Comparison of ENCODE assay signal across 22 cellular contexts in the genomic region with DNA sequence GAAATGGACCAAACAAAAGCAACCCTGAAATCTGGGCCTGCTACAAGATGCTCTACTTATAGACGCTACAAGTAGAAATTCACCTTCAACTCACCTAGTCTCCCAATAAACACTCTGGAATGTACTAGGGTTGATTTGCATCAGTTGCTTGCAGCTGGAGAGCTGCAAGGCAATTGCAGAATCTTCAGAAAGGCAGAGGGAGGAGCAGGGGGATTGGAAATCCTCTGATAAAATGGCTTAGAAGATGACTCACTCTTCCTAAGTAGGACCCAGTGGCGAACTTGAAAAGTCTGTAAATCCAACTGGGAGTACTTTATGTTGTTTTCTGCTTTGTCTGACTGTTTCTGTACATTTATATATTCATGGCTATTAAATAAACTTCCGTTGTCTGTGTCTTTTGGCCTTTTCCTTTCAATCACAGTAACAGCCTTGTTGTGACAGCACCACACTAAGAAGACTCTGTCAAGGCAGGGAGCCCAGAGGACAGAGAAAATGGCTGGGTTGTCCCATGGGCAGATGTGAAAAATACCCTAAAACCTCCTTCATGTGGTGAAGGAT. TPM values are rescaled to one million over a fixed set of nuclear protein-coding genes. Genes with fewer than 3 reads are reported as not detected.
A peak's percentile ranks its signal among the peaks of the same experiment; 100 is the strongest.
DNase-seq lines count a peak whose midpoint lies in the region; ATAC-seq and TF ChIP-seq lines count a peak whose summit lies in the region.
"Had no signal": no experiment of that assay in that cellular context is flagged by ENCODE, and none has a peak within 500 bp of the region (broad histone marks: within the 10 kb centered on the region; RNA-seq: fewer than 3 reads in every experiment).

No MANE protein-coding gene starts in this region.

- ATAC-seq in SK-N-SH treated with all-trans-retinoic acid at 6 μM for 48 hours (0 out of 3 replicates have a peak, but pooled peaks have one; percentile 38), left cardiac atrium (no peak), GM19395 (IDR thresholded peaks at IDR 0.05; ENCODE audit: unreplicated experiment) (no peak)
- ATAC-seq: K562; left lung; right cardiac atrium; stimulated activated effector memory CD8-positive, alpha-beta T cell treated with anti-CD3 and anti-CD28 coated beads, Interleukin-12 subunit alpha, Interleukin-12 subunit beta, amount 100 ng/mL, for 72 hours; T-helper 17 cell had no signal

- H3K79me2 ChIP-seq in neural progenitor cell (ENCODE audit: low read depth), result no peaks in the 10 kb centered on the region

- H3K27ac Mint-ChIP-seq in neural progenitor cell, result peak overlapping the region; percentile 9
- H3K27ac Mint-ChIP-seq: CD4-positive, alpha-beta T cell; stimulated activated effector memory CD8-positive, alpha-beta T cell treated with anti-CD3 and anti-CD28 coated beads, Interleukin-12 subunit alpha, Interleukin-12 subunit beta, amount 100 ng/mL, for 72 hours had no signal

- TF ChIP-seq CTCF in fibroblast of pulmonary artery (IDR thresholded peaks at IDR 0.05; ENCODE audit: low read length, missing control alignments) (no peak), neural progenitor cell (IDR thresholded peaks at IDR 0.05) (no peak)

- H4K20me1 ChIP-seq in neural progenitor cell (ENCODE audit: low read depth), result no peaks in the 10 kb centered on the region

- H3K4me1 ChIP-seq in neural progenitor cell, result peaks cover 5% of the 10 kb centered on the region
- H3K4me1 ChIP-seq: left lung had no signal

- H2AFZ ChIP-seq in neural progenitor cell (replicated peaks), result no peak overlapping the region

- DNase-seq in HT1080 (ENCODE audit: low read depth), result peak; percentile 47
- DNase-seq in fibroblast of pulmonary artery (ENCODE audit: low read depth), result peak; percentile 65
- no peak for DNase-seq in neural progenitor cell (ENCODE audit: low spot score)
- no peak for DNase-seq in left cardiac atrium
- DNase-seq in SHP77 treated with DMSO at 0.1 percent for 48 hours (lab: John Stamatoyannopoulos, UW), result no peak
- DNase-seq in superior temporal gyrus (ENCODE audit: extremely low spot score), result no peak
- DNase-seq: activated CD4-positive, alpha-beta T cell treated with anti-CD3 and anti-CD28 coated beads, Interleukin-2, amount 50 U/mL, for 48 hours; activated naive CD4-positive, alpha-beta T cell treated with Interleukin-2 at 50 U/mL for 16 hours; activated T-cell treated with anti-CD3 and anti-CD28 coated beads for 4 hours; CD4-positive, alpha-beta T cell; foreskin melanocyte; left lung; NCI-H1930; nucleus accumbens; right cardiac atrium; T-helper 17 cell had no signal

- no peaks in the 10 kb centered on the region for H3K9me3 Mint-ChIP-seq in neural progenitor cell
- H3K9me3 Mint-ChIP-seq: CD4-positive, alpha-beta T cell; stimulated activated effector memory CD8-positive, alpha-beta T cell treated with anti-CD3 and anti-CD28 coated beads, Interleukin-12 subunit alpha, Interleukin-12 subunit beta, amount 100 ng/mL, for 72 hours had no signal

- H3K36me3 Mint-ChIP-seq in neural progenitor cell, result no peaks in the 10 kb centered on the region

- H3K9me3 ChIP-seq in neural progenitor cell (ENCODE audit: low read depth), result no peaks in the 10 kb centered on the region
- H3K9me3 ChIP-seq: left lung, thoracic aorta had no signal

- H3K9ac ChIP-seq in neural progenitor cell, result no peak overlapping the region

- H3F3A ChIP-seq in neural progenitor cell (ENCODE audit: low read depth), result peaks cover 8% of the 10 kb centered on the region

- H3K4me3 Mint-ChIP-seq in neural progenitor cell, result no peak overlapping the region
- H3K4me3 Mint-ChIP-seq: CD4-positive, alpha-beta T cell; stimulated activated effector memory CD8-positive, alpha-beta T cell treated with anti-CD3 and anti-CD28 coated beads, Interleukin-12 subunit alpha, Interleukin-12 subunit beta, amount 100 ng/mL, for 72 hours; T-helper 17 cell had no signal

- H3K27ac ChIP-seq in neural progenitor cell, result no peak overlapping the region
- H3K27ac ChIP-seq: HL-60, left lung, thoracic aorta had no signal

- peaks cover 21% of the 10 kb centered on the region for H3K4me1 Mint-ChIP-seq in neural progenitor cell

- no peaks in the 10 kb centered on the region for H3K36me3 ChIP-seq in neural progenitor cell
- H3K36me3 ChIP-seq: left lung, thoracic aorta had no signal

- intact Hi-C loops in left cardiac atrium (cut with DNase I), result no loop called here

- no peak overlapping the region for H3K4me2 ChIP-seq in neural progenitor cell

- no peaks in the 10 kb centered on the region for H3K27me3 ChIP-seq in neural progenitor cell
- H3K27me3 ChIP-seq: left lung had no signal

- H3K4me3 ChIP-seq in fibroblast of pulmonary artery (replicated peaks; ENCODE audit: low read depth, low read length) (no peak overlapping the region), neural progenitor cell (no peak overlapping the region)
- H3K4me3 ChIP-seq: K562, left lung, thoracic aorta had no signal

- H3K27me3 Mint-ChIP-seq in neural progenitor cell (ENCODE audit: insufficient read depth, low read depth), result no peaks in the 10 kb centered on the region
- H3K27me3 Mint-ChIP-seq: CD4-positive, alpha-beta T cell had no signal

TF ChIP-seq in SK-N-SH treated with all-trans-retinoic acid at 6 μM for 48 hours, 23 proteins besides CTCF, POLR2A, EP300 and RAD21 (continues in another document):
- TF ChIP-seq BACH2 (CRISPR knock-in tag; IDR thresholded peaks at IDR 0.05; ENCODE audit: borderline replicate concordance), result no peak
- TF ChIP-seq ZFP3 (CRISPR knock-in tag; IDR thresholded peaks at IDR 0.05), result no peak
- TF ChIP-seq ISL1 (CRISPR knock-in tag; IDR thresholded peaks at IDR 0.05), result no peak
- TF ChIP-seq CSDC2 (CRISPR knock-in tag; IDR thresholded peaks at IDR 0.05), result no peak
- TF ChIP-seq SNAI2 (CRISPR knock-in tag; IDR thresholded peaks at IDR 0.05), result no peak
- TF ChIP-seq ZNF565 (CRISPR knock-in tag; conservative IDR thresholded peaks at IDR 0.05; ENCODE audit: low read depth), result no peak
- no peak for TF ChIP-seq ZNF8 (CRISPR knock-in tag; IDR thresholded peaks at IDR 0.05)
- TF ChIP-seq TOX (CRISPR knock-in tag; IDR thresholded peaks at IDR 0.05; ENCODE audit: borderline replicate concordance), result no peak
- TF ChIP-seq GLIS3 (CRISPR knock-in tag; IDR thresholded peaks at IDR 0.05), result no peak
- TF ChIP-seq, protein P1, sequence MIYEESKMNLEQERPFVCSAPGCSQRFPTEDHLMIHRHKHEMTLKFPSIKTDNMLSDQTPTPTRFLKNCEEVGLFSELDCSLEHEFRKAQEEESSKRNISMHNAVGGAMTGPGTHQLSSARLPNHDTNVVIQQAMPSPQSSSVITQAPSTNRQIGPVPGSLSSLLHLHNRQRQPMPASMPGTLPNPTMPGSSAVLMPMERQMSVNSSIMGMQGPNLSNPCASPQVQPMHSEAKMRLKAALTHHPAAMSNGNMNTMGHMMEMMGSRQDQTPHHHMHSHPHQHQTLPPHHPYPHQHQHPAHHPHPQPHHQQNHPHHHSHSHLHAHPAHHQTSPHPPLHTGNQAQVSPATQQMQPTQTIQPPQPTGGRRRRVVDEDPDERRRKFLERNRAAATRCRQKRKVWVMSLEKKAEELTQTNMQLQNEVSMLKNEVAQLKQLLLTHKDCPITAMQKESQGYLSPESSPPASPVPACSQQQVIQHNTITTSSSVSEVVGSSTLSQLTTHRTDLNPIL (CRISPR knock-in tag; IDR thresholded peaks at IDR 0.05; ENCODE audit: low read depth), result no peak
- TF ChIP-seq ARNTL (CRISPR knock-in tag; IDR thresholded peaks at IDR 0.05; ENCODE audit: borderline replicate concordance, low read depth), result no peak
- TF ChIP-seq, protein P2, sequence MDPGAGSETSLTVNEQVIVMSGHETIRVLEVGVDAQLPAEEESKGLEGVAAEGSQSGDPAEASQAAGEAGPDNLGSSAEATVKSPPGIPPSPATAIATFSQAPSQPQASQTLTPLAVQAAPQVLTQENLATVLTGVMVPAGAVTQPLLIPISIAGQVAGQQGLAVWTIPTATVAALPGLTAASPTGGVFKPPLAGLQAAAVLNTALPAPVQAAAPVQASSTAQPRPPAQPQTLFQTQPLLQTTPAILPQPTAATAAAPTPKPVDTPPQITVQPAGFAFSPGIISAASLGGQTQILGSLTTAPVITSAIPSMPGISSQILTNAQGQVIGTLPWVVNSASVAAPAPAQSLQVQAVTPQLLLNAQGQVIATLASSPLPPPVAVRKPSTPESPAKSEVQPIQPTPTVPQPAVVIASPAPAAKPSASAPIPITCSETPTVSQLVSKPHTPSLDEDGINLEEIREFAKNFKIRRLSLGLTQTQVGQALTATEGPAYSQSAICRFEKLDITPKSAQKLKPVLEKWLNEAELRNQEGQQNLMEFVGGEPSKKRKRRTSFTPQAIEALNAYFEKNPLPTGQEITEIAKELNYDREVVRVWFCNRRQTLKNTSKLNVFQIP (CRISPR knock-in tag; IDR thresholded peaks at IDR 0.05; ENCODE audit: borderline replicate concordance, low read depth), result no peak
- no peak for TF ChIP-seq TCF4 (CRISPR knock-in tag; IDR thresholded peaks at IDR 0.05; ENCODE audit: borderline replicate concordance)
- TF ChIP-seq RARB (CRISPR knock-in tag; IDR thresholded peaks at IDR 0.05), result no peak

RNA-seq across cellular contexts. Expression of a gene that starts 14.7 kb away (rescaled TPM):
- 20.0 and 23.1 TPM in 2 replicates for total RNA-seq in HT1080 (2014; rRNA removed; shearing (Covaris generic))
- polyA plus RNA-seq in HT1080 (2015; cell fraction: cytosol; rRNA removed), result 15.7 and 15.9 TPM in 2 replicates
- 8.8 and 9.3 TPM in 2 replicates for polyA plus RNA-seq in HT1080 (2015; cell fraction: nucleus; rRNA removed)
- total RNA-seq in neural progenitor cell (ENCODE audit: low replicate concordance) (23.8 and 39.1 TPM in 2 replicates), left cardiac atrium (10 to 100 TPM in 1 of 2 donors, 1 to 10 TPM in 1; 5.3 to 10.2 TPM)

RNA-seq across cellular contexts. Expression of a gene that starts 47.1 kb away (rescaled TPM):
- 39.6 and 40.8 TPM in 2 replicates for total RNA-seq in HT1080 (2014; rRNA removed; shearing (Covaris generic))
- 20.5 and 23.0 TPM in 2 replicates for polyA plus RNA-seq in HT1080 (2015; cell fraction: cytosol; rRNA removed)
- polyA plus RNA-seq in HT1080 (2015; cell fraction: nucleus; rRNA removed), result 47.2 and 54.7 TPM in 2 replicates
- total RNA-seq in neural progenitor cell (ENCODE audit: low replicate concordance) (92.9 and 146 TPM in 2 replicates), left cardiac atrium (10 to 100 TPM; 28.8 to 34.1 TPM)

Comparison
In these comparisons a context has a peak if more than half of its experiments do, and no peak if none do; other contexts are left out.
1. DNase-seq: peak in HT1080 (single experiment) and fibroblast of pulmonary artery (single experiment); none in neural progenitor cell (single experiment), left cardiac atrium (single experiment), SHP77 treated with DMSO at 0.1 percent for 48 hours (single experiment) and superior temporal gyrus (single experiment).